ENCODE assay signal across 8 cellular contexts in genomic region chr7:36283711-36284130, GRCh38.
DNase-seq lines count a peak whose midpoint lies in the region; ATAC-seq and TF ChIP-seq lines count a peak whose summit lies in the region.

No MANE protein-coding gene starts in this region.

- TF ChIP-seq CTCF in spleen (IDR thresholded peaks at IDR 0.05 in 8 of 11, conservative IDR thresholded peaks at IDR 0.05 in 3 of 11) (peak in 5 of 11 experiments; percentile 9 to 46 (median 34)), uterus (IDR thresholded peaks at IDR 0.05) (no peak)

- TF ChIP-seq POLR2A in spleen (IDR thresholded peaks at IDR 0.05) (no peak), uterus (IDR thresholded peaks at IDR 0.05) (no peak)

- H3K4me1 Mint-ChIP-seq in CD4-positive, CD25-positive, alpha-beta regulatory T cell: peaks cover 4 to 62% (median 33%) of the 10 kb centered on the region in 4 donors
- peaks cover 64 to 72% of the 10 kb centered on the region in 2 donors for H3K4me1 Mint-ChIP-seq in effector memory CD8-positive, alpha-beta T cell (ENCODE audit: low read depth in 2 of 2)

- peak overlapping the region in 1 of 4 donors; percentile 16 for H3K4me3 Mint-ChIP-seq in CD4-positive, CD25-positive, alpha-beta regulatory T cell
- peak overlapping the region in 1 of 2 donors; percentile 63 for H3K4me3 Mint-ChIP-seq in effector memory CD8-positive, alpha-beta T cell

- no peak overlapping the region for H3K4me3 ChIP-seq in CD4-positive, CD25-positive, alpha-beta regulatory T cell (ENCODE audit: low read depth, low read length)
- H3K4me3 ChIP-seq in spleen (peak overlapping the region in 1 of 8 donors; percentile 53), uterus (no peak overlapping the region)

- no peaks in the 10 kb centered on the region for H3K27me3 Mint-ChIP-seq in CD4-positive, CD25-positive, alpha-beta regulatory T cell
- peaks cover 0 to 7% of the 10 kb centered on the region in 2 donors for H3K27me3 Mint-ChIP-seq in effector memory CD8-positive, alpha-beta T cell

- no peaks in the 10 kb centered on the region for H3K27me3 ChIP-seq in CD4-positive, CD25-positive, alpha-beta regulatory T cell (ENCODE audit: control insufficient read depth, insufficient read depth, low read length)
- peaks cover 0 to 3% (median 0%) of the 10 kb centered on the region in 7 donors for H3K27me3 ChIP-seq in spleen (replicated peaks in 1 of 7)
- no peaks in the 10 kb centered on the region for H3K27me3 ChIP-seq in uterus

- 30 to 52% (median 42%) methylated on average over 7 of the region's 7 CpGs for WGBS in spleen, 5 donors

- peak overlapping the region; percentile 31 to 93 (median 38) for H3K27ac Mint-ChIP-seq in CD4-positive, CD25-positive, alpha-beta regulatory T cell
- peak overlapping the region; percentile 82 to 100 for H3K27ac Mint-ChIP-seq in effector memory CD8-positive, alpha-beta T cell

- intact Hi-C loops in spleen (cut with DNase I; ENCODE audit: low total_unique reads) (loop anchor here (10.0 kb wide), 1 partner anchor 129 kb away; the partner anchor contains the start of gene EEPD1), uterus (cut with DNase I; ENCODE audit: low total_unique reads) (no loop called here)

- no peak for DNase-seq in CD4-positive, CD25-positive, alpha-beta regulatory T cell
- peak; percentile 61 for DNase-seq in KG1 (lab: John Stamatoyannopoulos, UW)
- peak in 2 of 3 experiments; percentile 36 to 39 for DNase-seq in effector memory CD8-positive, alpha-beta T cell
- peak; percentile 94 for DNase-seq in spleen
- no peak for DNase-seq in NCI-H146 treated with DMSO at 0.1 percent for 48 hours (lab: John Stamatoyannopoulos, UW; ENCODE audit: unreplicated experiment)
- no peak for DNase-seq in uterus
- no peak for DNase-seq in NCI-H2029 (lab: John Stamatoyannopoulos, UW)

- no peaks in the 10 kb centered on the region for H3K36me3 ChIP-seq in CD4-positive, CD25-positive, alpha-beta regulatory T cell (ENCODE audit: control insufficient read depth, insufficient read depth, low read length)
- no peaks in the 10 kb centered on the region for H3K36me3 ChIP-seq in spleen
- H3K36me3 ChIP-seq in uterus: no peaks in the 10 kb centered on the region

- peak; percentile 25 to 37 for ATAC-seq in CD4-positive, CD25-positive, alpha-beta regulatory T cell (ENCODE audit: low read depth in 2 of 2)
- ATAC-seq in GM19468 (IDR thresholded peaks at IDR 0.05; ENCODE audit: extremely low read depth, unreplicated experiment): peak; percentile 28
- ATAC-seq in effector memory CD8-positive, alpha-beta T cell (replicated peaks): peak; percentile 12

- peaks cover 45% of the 10 kb centered on the region for H3K4me1 ChIP-seq in CD4-positive, CD25-positive, alpha-beta regulatory T cell (ENCODE audit: control insufficient read depth, insufficient read depth, low read length, poor library complexity, severe bottlenecking)
- H3K4me1 ChIP-seq in spleen: peaks cover 35 to 85% (median 70%) of the 10 kb centered on the region in 6 donors
- peaks cover 7 to 19% of the 10 kb centered on the region in 2 donors for H3K4me1 ChIP-seq in uterus

- no peak overlapping the region for H3K27ac ChIP-seq in CD4-positive, CD25-positive, alpha-beta regulatory T cell (ENCODE audit: insufficient read depth, low read length, poor library complexity, severe bottlenecking)
- peak overlapping the region in 7 of 8 donors; percentile 74 to 91 (median 85) for H3K27ac ChIP-seq in spleen
- H3K27ac ChIP-seq in uterus: no peak overlapping the region

- no peaks in the 10 kb centered on the region for H3K36me3 Mint-ChIP-seq in CD4-positive, CD25-positive, alpha-beta regulatory T cell
- peaks cover 13% of the 10 kb centered on the region for H3K36me3 Mint-ChIP-seq in effector memory CD8-positive, alpha-beta T cell (ENCODE audit: insufficient read depth)

- H3K9me3 Mint-ChIP-seq in CD4-positive, CD25-positive, alpha-beta regulatory T cell: no peaks in the 10 kb centered on the region
- H3K9me3 Mint-ChIP-seq in effector memory CD8-positive, alpha-beta T cell: no peaks in the 10 kb centered on the region

- no peaks in the 10 kb centered on the region for H3K9me3 ChIP-seq in CD4-positive, CD25-positive, alpha-beta regulatory T cell (ENCODE audit: control insufficient read depth in 2 of 2, low read length in 2 of 2)
- H3K9me3 ChIP-seq in spleen: no peaks in the 10 kb centered on the region
- no peaks in the 10 kb centered on the region for H3K9me3 ChIP-seq in uterus

Comparison
In these comparisons a context has a peak if more than half of its experiments do, and no peak if none do; other contexts are left out.
1. DNase-seq: peak in KG1 (single experiment), effector memory CD8-positive, alpha-beta T cell (2 of 3) and spleen (single experiment); none in CD4-positive, CD25-positive, alpha-beta regulatory T cell (0 of 3), NCI-H146 treated with DMSO at 0.1 percent for 48 hours (single experiment), uterus (0 of 2) and NCI-H2029 (single experiment).
2. H3K27ac ChIP-seq: peak in spleen (7 of 8); none in CD4-positive, CD25-positive, alpha-beta regulatory T cell (single experiment) and uterus (0 of 2).
3. Peak in every context shown above with its lines, with median percentiles within 50 percentile points of each other: ATAC-seq.